Comparison of ENCODE assay signal across 16 cellular contexts in genomic region chr11:1233351-1234053, GRCh38. TPM values are rescaled to one million over a fixed set of nuclear protein-coding genes. Genes with fewer than 3 reads are reported as not detected.
DNase-seq lines count a peak whose midpoint lies in the region; ATAC-seq, FAIRE-seq and TF ChIP-seq lines count a peak whose summit lies in the region.
"Had no signal": no experiment of that assay in that cellular context is flagged by ENCODE, and none has a peak within 500 bp of the region (broad histone marks: within the 10 kb centered on the region; RNA-seq: fewer than 3 reads in every experiment).

No MANE protein-coding gene starts in this region.

- no peak for FAIRE-seq in GM12892 (lab: Jason Lieb, UNC)
- FAIRE-seq: RCC 7860 had no signal

- WGBS in right lobe of liver (ENCODE audit: insufficient coverage, low coverage, low lambda C conversion rate, missing lambda C conversion rate), result 67% methylated on average over 1 of the region's 21 CpGs
- 20 to 60% (median 45%) methylated on average over 1 to 21 of the region's 21 CpGs for whole genome bisulfite sequencing in stomach, 5 donors

- TF ChIP-seq POLR2A in GM12892 (IDR thresholded peaks at IDR 0.05; ENCODE audit: low read depth, low read length) (no peak), right lobe of liver (IDR thresholded peaks at IDR 0.05) (no peak), stomach (IDR thresholded peaks at IDR 0.05) (no peak)

- TF ChIP-seq CTCF in 22Rv1 (IDR thresholded peaks at IDR 0.05) (peak; percentile 35), right lobe of liver (IDR thresholded peaks at IDR 0.05) (no peak), stomach (IDR thresholded peaks at IDR 0.05) (peak in 1 of 7 experiments; percentile 10)

- H3K27ac ChIP-seq in 22Rv1 (no peak overlapping the region), right lobe of liver (no peak overlapping the region), stomach (no peak overlapping the region)
- H3K27ac ChIP-seq: neural progenitor cell, skin epidermis had no signal

- H3K27me3 ChIP-seq in right lobe of liver (no peaks in the 10 kb centered on the region), stomach (peaks cover 0 to 52% (median 0%) of the 10 kb centered on the region in 3 donors)
- H3K27me3 ChIP-seq: neural progenitor cell had no signal

- H3K36me3 ChIP-seq in right lobe of liver, result no peaks in the 10 kb centered on the region
- peaks cover 0 to 3% (median 0%) of the 10 kb centered on the region in 4 donors for H3K36me3 ChIP-seq in stomach
- H3K36me3 ChIP-seq: neural progenitor cell had no signal

- no peaks in the 10 kb centered on the region for H3K4me1 ChIP-seq in right lobe of liver
- peaks cover 0 to 12% (median 8%) of the 10 kb centered on the region in 4 donors for H3K4me1 ChIP-seq in stomach
- H3K4me1 ChIP-seq: neural progenitor cell had no signal

- H3K4me3 ChIP-seq in right lobe of liver (no peak overlapping the region), stomach (peak overlapping the region in 1 of 4 donors; percentile 9)
- H3K4me3 ChIP-seq: neural progenitor cell, skin epidermis had no signal

- peak; percentile 17 for DNase-seq in GM12892 (ENCODE audit: insufficient read length)
- peak; percentile 41 for DNase-seq in ecto neural progenitor cell (ENCODE audit: low spot score)
- peak; percentile 15 to 48 (median 35) for DNase-seq in right lobe of liver
- no peak for DNase-seq in NCI-H2227 treated with DMSO at 0.1 percent for 48 hours (lab: John Stamatoyannopoulos, UW)
- no peak for DNase-seq in stomach
- no peak for DNase-seq in NCI-H2171 treated with DMSO at 0.1 percent for 48 hours (lab: John Stamatoyannopoulos, UW)
- DNase-seq: activated CD4-positive, alpha-beta T cell treated with anti-CD3 and anti-CD28 coated beads for 1 hour; AML-193; NCI-H446 had no signal

- no peak for TF ChIP-seq EP300 in stomach (IDR thresholded peaks at IDR 0.05)

- intact Hi-C loops in right lobe of liver (cut with DNase I) (no loop called here), stomach (cut with DNase I; ENCODE audit: low total_unique reads) (no loop called here)

- ATAC-seq in right lobe of liver (no peak), GM18517 (IDR thresholded peaks at IDR 0.05; ENCODE audit: unreplicated experiment) (no peak)

- H3K9me3 ChIP-seq in right lobe of liver (no peaks in the 10 kb centered on the region), stomach (no peaks in the 10 kb centered on the region)

RNA-seq across cellular contexts. Expression of gene MUC5B, which starts 10.6 kb away (rescaled TPM):
- 0.02 TPM for polyA plus RNA-seq in GM12892 (2012; ENCODE audit: missing spikeins)
- total RNA-seq in right lobe of liver, result 1 to 10 TPM in 2 of 6 experiments, under 1 TPM in 4; 0.06 to 3.7 (median 0.78) TPM
- total RNA-seq in stomach, result 100 to 1,000 TPM in 1 of 5 donors, 10 to 100 TPM in 2, 1 to 10 TPM in 2; 5.8 to 516 (median 38.5) TPM
- polyA plus RNA-seq in stomach, result 1 to 10 TPM in 1 of 3 donors, under 1 TPM in 2; under 0.01 to 5.4 (median 0.68) TPM
- total RNA-seq: T-helper 1 cell treated with Interleukin-12 subunit alpha and Interleukin-12 subunit beta and Interleukin-4 antibody, amounts not matched to agents 30 ng/mL and 1 ng/mL, for 36 hours; temporal lobe had no signal

Comparison
In these comparisons a context has a peak if more than half of its experiments do, and no peak if none do; other contexts are left out.
1. DNase-seq: peak in GM12892 (single experiment), ecto neural progenitor cell (single experiment) and right lobe of liver (3 of 3); none in NCI-H2227 treated with DMSO at 0.1 percent for 48 hours (single experiment), stomach (single experiment) and NCI-H2171 treated with DMSO at 0.1 percent for 48 hours (single experiment).